Comparison of ENCODE assay signal across 19 cellular contexts in the genomic region with DNA sequence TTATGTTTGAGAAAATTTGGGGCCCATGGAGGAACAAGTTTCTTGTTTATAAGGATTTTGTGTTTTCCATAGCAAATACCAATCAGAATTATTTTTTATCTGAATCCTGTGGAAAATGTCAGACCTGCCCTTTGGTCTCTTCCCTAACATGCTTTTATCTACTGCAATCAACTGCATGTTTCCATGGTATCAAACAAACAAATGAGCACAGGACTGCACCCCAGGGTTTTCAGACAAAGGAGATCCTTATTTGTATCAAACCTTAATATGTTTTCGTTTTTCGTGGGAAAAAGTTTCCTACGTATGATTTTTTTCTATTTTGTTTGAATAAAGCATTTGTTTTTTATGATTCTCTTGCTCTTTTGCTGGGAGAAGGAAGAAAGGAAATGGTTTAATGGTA.
"Had no signal": no experiment of that assay in that cellular context is flagged by ENCODE, and none has a peak within 500 bp of the region (broad histone marks: within the 10 kb centered on the region; RNA-seq: fewer than 3 reads in every experiment).

No MANE protein-coding gene starts in this region.

- DNase-seq: activated naive CD4-positive, alpha-beta T cell treated with anti-CD3 and anti-CD28 coated beads for 36 hours; activated naive CD8-positive, alpha-beta T cell treated with anti-CD3 and anti-CD28 coated beads, Interleukin-2, amount 50 U/mL, for 24 hours; activated T-cell treated with anti-CD3 and anti-CD28 coated beads for 4 hours; aorta; cerebellar nuclear complex; effector memory CD4-positive, alpha-beta T cell; head of caudate nucleus; midbrain; naive B cell; stimulated activated CD4-positive, alpha-beta T cell treated with anti-CD3 and anti-CD28 coated beads, Interleukin-4, amount 100 ng/mL, for 24 hours; stimulated activated naive CD4-positive, alpha-beta T cell; T-helper 9 cell; tibial artery had no signal

- H3K4me1 Mint-ChIP-seq: activated naive CD8-positive, alpha-beta T cell treated with anti-CD3 and anti-CD28 coated beads, Interleukin-2, amount 50 U/mL, for 24 hours; activated T-helper 17 cell treated with anti-CD3 and anti-CD28 coated beads, Interleukin-2, amount 50 U/mL, for 72 hours; naive B cell had no signal

- H3K4me1 ChIP-seq: breast epithelium, tibial artery had no signal

- H3K9me3 ChIP-seq: breast epithelium, tibial artery, vagina had no signal

- H3K4me3 Mint-ChIP-seq: activated naive CD4-positive, alpha-beta T cell treated with anti-CD3 and anti-CD28 coated beads for 36 hours; activated naive CD8-positive, alpha-beta T cell treated with anti-CD3 and anti-CD28 coated beads, Interleukin-2, amount 50 U/mL, for 24 hours; activated T-helper 17 cell treated with anti-CD3 and anti-CD28 coated beads, Interleukin-2, amount 50 U/mL, for 72 hours; naive B cell had no signal

- H3K9me3 Mint-ChIP-seq: activated naive CD4-positive, alpha-beta T cell treated with anti-CD3 and anti-CD28 coated beads for 36 hours; activated naive CD8-positive, alpha-beta T cell treated with anti-CD3 and anti-CD28 coated beads, Interleukin-2, amount 50 U/mL, for 24 hours; activated T-helper 17 cell treated with anti-CD3 and anti-CD28 coated beads, Interleukin-2, amount 50 U/mL, for 72 hours; naive B cell had no signal

- H3K27ac Mint-ChIP-seq: activated naive CD4-positive, alpha-beta T cell treated with anti-CD3 and anti-CD28 coated beads for 36 hours; activated naive CD8-positive, alpha-beta T cell treated with anti-CD3 and anti-CD28 coated beads, Interleukin-2, amount 50 U/mL, for 24 hours; activated T-helper 17 cell treated with anti-CD3 and anti-CD28 coated beads, Interleukin-2, amount 50 U/mL, for 72 hours; naive B cell had no signal

- H3K36me3 ChIP-seq: breast epithelium had no signal

- H3K27me3 Mint-ChIP-seq: naive B cell had no signal

- H3K27me3 ChIP-seq: breast epithelium, tibial artery, vagina had no signal

- ATAC-seq: activated CD4-positive, CD25-positive, alpha-beta regulatory T cell treated with anti-CD3 and anti-CD28 coated beads, Interleukin-2, amount 50 U/mL, for 24 hours; activated naive CD8-positive, alpha-beta T cell treated with anti-CD3 and anti-CD28 coated beads, Interleukin-2, amount 50 U/mL, for 24 hours; activated T-helper 17 cell treated with anti-CD3 and anti-CD28 coated beads, Interleukin-2, amount 50 U/mL, for 72 hours had no signal

- H3K27ac ChIP-seq: tibial artery, vagina had no signal

- H3K4me3 ChIP-seq: breast epithelium, lung, skin epidermis, tibial artery, vagina had no signal
